Comparison of ENCODE assay signal across 18 cellular contexts in the genomic region with DNA sequence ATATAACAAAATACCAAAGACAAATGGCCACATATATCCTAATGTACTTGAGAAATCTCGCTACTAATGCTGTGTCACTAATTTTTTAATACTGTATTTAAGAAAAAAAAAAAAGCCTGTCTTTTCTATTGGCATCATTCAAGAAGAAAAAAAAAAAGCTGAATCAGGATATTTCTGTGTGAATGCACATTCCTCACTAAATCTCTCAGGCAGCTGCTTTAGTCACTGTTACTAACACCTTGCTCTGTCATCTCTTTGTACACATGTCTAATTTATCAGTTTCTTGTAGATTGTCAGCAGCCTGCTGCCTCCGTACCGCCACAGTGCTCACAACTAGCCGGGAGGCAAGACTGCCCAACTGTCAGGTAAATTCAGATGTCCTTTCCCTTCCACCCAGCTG.
"Had no signal": no experiment of that assay in that cellular context is flagged by ENCODE, and none has a peak within 500 bp of the region (broad histone marks: within the 10 kb centered on the region; RNA-seq: fewer than 3 reads in every experiment).

No MANE protein-coding gene starts in this region.

- H3K36me3 ChIP-seq: upper lobe of left lung had no signal

- H3K27ac Mint-ChIP-seq: activated CD4-positive, alpha-beta T cell treated with anti-CD3 and anti-CD28 coated beads, Interleukin-2, amount 10 ng/mL, durations not matched to agents 7 days and 5 days; activated naive CD4-positive, alpha-beta T cell treated with anti-CD3 and anti-CD28 coated beads for 36 hours; activated T-helper 17 cell treated with anti-CD3 and anti-CD28 coated beads, Interleukin-2, amount 50 U/mL, for 72 hours; effector memory CD8-positive, alpha-beta T cell; stimulated activated naive B cell treated with anti-CD40 and anti-IgM and Interleukin-4, amounts not matched to agents 10 μg/mL and 1 μg/mL and 100 μg/mL, for 72 hours; T-helper 1 cell treated with Interleukin-12 subunit alpha and Interleukin-12 subunit beta and Interleukin-4 antibody, amounts not matched to agents 30 μg/mL and 1 μg/mL, for 36 hours had no signal

- H3K36me3 Mint-ChIP-seq: stimulated activated naive B cell treated with anti-CD40 and anti-IgM and Interleukin-4, amounts not matched to agents 10 μg/mL and 1 μg/mL and 100 μg/mL, for 72 hours had no signal

- H3K4me2 ChIP-seq: SK-N-SH had no signal

- H3K4me3 ChIP-seq: upper lobe of left lung had no signal

- H3K4me1 Mint-ChIP-seq: activated CD4-positive, alpha-beta T cell treated with anti-CD3 and anti-CD28 coated beads, Interleukin-2, amount 10 ng/mL, durations not matched to agents 7 days and 5 days; activated T-helper 17 cell treated with anti-CD3 and anti-CD28 coated beads, Interleukin-2, amount 50 U/mL, for 72 hours; stimulated activated naive B cell treated with anti-CD40 and anti-IgM and Interleukin-4, amounts not matched to agents 10 μg/mL and 1 μg/mL and 100 μg/mL, for 72 hours had no signal

- H3K9me3 ChIP-seq: SK-N-SH, upper lobe of left lung had no signal

- H3K27me3 Mint-ChIP-seq: activated CD4-positive, alpha-beta T cell treated with anti-CD3 and anti-CD28 coated beads, Interleukin-2, amount 10 ng/mL, durations not matched to agents 7 days and 5 days; activated T-helper 17 cell treated with anti-CD3 and anti-CD28 coated beads, Interleukin-2, amount 50 U/mL, for 72 hours; effector memory CD8-positive, alpha-beta T cell; stimulated activated naive B cell treated with anti-CD40 and anti-IgM and Interleukin-4, amounts not matched to agents 10 μg/mL and 1 μg/mL and 100 μg/mL, for 72 hours had no signal

- H3K9ac ChIP-seq: SK-N-SH had no signal

- DNase-seq: activated CD4-positive, alpha-beta T cell treated with anti-CD3 and anti-CD28 coated beads, Interleukin-2, amount 10 ng/mL, durations not matched to agents 7 days and 5 days; activated CD4-positive, CD25-positive, alpha-beta regulatory T cell; activated CD8-positive, alpha-beta memory T cell treated with anti-CD3 and anti-CD28 coated beads for 24 hours; activated naive CD4-positive, alpha-beta T cell treated with anti-CD3 and anti-CD28 coated beads for 36 hours; activated T-cell treated with anti-CD3 and anti-CD28 coated beads for 4 hours; caudate nucleus; cortex of kidney; effector memory CD8-positive, alpha-beta T cell; left ventricle myocardium superior; mesendoderm; right cardiac atrium; SK-N-SH; stimulated activated naive B cell treated with anti-CD40 and anti-IgM and Interleukin-4, amounts not matched to agents 10 μg/mL and 1 μg/mL and 100 μg/mL, for 72 hours; substantia nigra; upper lobe of left lung had no signal

- H3K27ac ChIP-seq: upper lobe of left lung had no signal

- H3K4me1 ChIP-seq: upper lobe of left lung had no signal

- H3K4me3 Mint-ChIP-seq: activated CD4-positive, alpha-beta T cell treated with anti-CD3 and anti-CD28 coated beads, Interleukin-2, amount 10 ng/mL, durations not matched to agents 7 days and 5 days; activated naive CD4-positive, alpha-beta T cell treated with anti-CD3 and anti-CD28 coated beads for 36 hours; activated T-helper 17 cell treated with anti-CD3 and anti-CD28 coated beads, Interleukin-2, amount 50 U/mL, for 72 hours; effector memory CD8-positive, alpha-beta T cell; stimulated activated naive B cell treated with anti-CD40 and anti-IgM and Interleukin-4, amounts not matched to agents 10 μg/mL and 1 μg/mL and 100 μg/mL, for 72 hours; T-helper 1 cell treated with Interleukin-12 subunit alpha and Interleukin-12 subunit beta and Interleukin-4 antibody, amounts not matched to agents 30 μg/mL and 1 μg/mL, for 36 hours had no signal

- H3K27me3 ChIP-seq: upper lobe of left lung had no signal

- ATAC-seq: activated T-helper 17 cell treated with anti-CD3 and anti-CD28 coated beads, Interleukin-2, amount 50 U/mL, for 72 hours; effector memory CD8-positive, alpha-beta T cell; esophagus mucosa; left ventricle myocardium superior; right cardiac atrium; stimulated activated naive B cell treated with anti-CD40 and anti-IgM and Interleukin-4, amounts not matched to agents 10 μg/mL and 1 μg/mL and 100 μg/mL, for 72 hours had no signal

- H3K9me3 Mint-ChIP-seq: activated CD4-positive, alpha-beta T cell treated with anti-CD3 and anti-CD28 coated beads, Interleukin-2, amount 10 ng/mL, durations not matched to agents 7 days and 5 days; activated naive CD4-positive, alpha-beta T cell treated with anti-CD3 and anti-CD28 coated beads for 36 hours; activated T-helper 17 cell treated with anti-CD3 and anti-CD28 coated beads, Interleukin-2, amount 50 U/mL, for 72 hours; effector memory CD8-positive, alpha-beta T cell; stimulated activated naive B cell treated with anti-CD40 and anti-IgM and Interleukin-4, amounts not matched to agents 10 μg/mL and 1 μg/mL and 100 μg/mL, for 72 hours; T-helper 1 cell treated with Interleukin-12 subunit alpha and Interleukin-12 subunit beta and Interleukin-4 antibody, amounts not matched to agents 30 μg/mL and 1 μg/mL, for 36 hours had no signal
